In genomic region chr12:9342614-9343353, GRCh38 we compare ENCODE assay signal across 21 cellular contexts.
A peak's percentile ranks its signal among the peaks of the same experiment; 100 is the strongest.
DNase-seq lines count a peak whose midpoint lies in the region; ATAC-seq and TF ChIP-seq lines count a peak whose summit lies in the region.
"Had no signal": no experiment of that assay in that cellular context is flagged by ENCODE, and none has a peak within 500 bp of the region (broad histone marks: within the 10 kb centered on the region; RNA-seq: fewer than 3 reads in every experiment).

No MANE protein-coding gene starts in this region.

- intact Hi-C loops in heart left ventricle (cut with DNase I) = no loop called here

- no peaks in the 10 kb centered on the region for H3K27me3 ChIP-seq in heart left ventricle

- WGBS in heart left ventricle, 4 donors = 87 to 96% (median 93%) methylated on average over 3 of the region's 3 CpGs

- no peaks in the 10 kb centered on the region for H3K36me3 ChIP-seq in heart left ventricle

- H3K9me3 Mint-ChIP-seq in immature natural killer cell (no peaks in the 10 kb centered on the region), type B pancreatic cell (no peaks in the 10 kb centered on the region)
- H3K9me3 Mint-ChIP-seq: IgD-negative memory B cell had no signal

- no peak overlapping the region for H3K27ac ChIP-seq in heart left ventricle
- H3K27ac ChIP-seq: GM23248 had no signal

- no peaks in the 10 kb centered on the region for H3K9me3 ChIP-seq in heart left ventricle
- H3K9me3 ChIP-seq: SK-N-SH had no signal

- H3K27me3 Mint-ChIP-seq in immature natural killer cell (ENCODE audit: low read depth in 3 of 3) (peaks cover 0 to 5% (median 0%) of the 10 kb centered on the region in 3 donors), type B pancreatic cell (no peaks in the 10 kb centered on the region)
- H3K27me3 Mint-ChIP-seq: IgD-negative memory B cell had no signal

- no peak overlapping the region for H3K4me3 ChIP-seq in heart left ventricle
- H3K4me3 ChIP-seq: GM23248 had no signal

- no peaks in the 10 kb centered on the region for H3K4me1 ChIP-seq in heart left ventricle

- TF ChIP-seq CTCF in heart left ventricle (IDR thresholded peaks at IDR 0.05) (no peak), type B pancreatic cell (conservative IDR thresholded peaks at IDR 0.05) (no peak)

- DNase-seq in COLO668 (lab: John Stamatoyannopoulos, UW; ENCODE audit: unreplicated experiment) (peak; percentile 32), DMS53 treated with DMSO at 0.1 percent for 48 hours (lab: John Stamatoyannopoulos, UW; ENCODE audit: unreplicated experiment) (peak; percentile 16), NCI-H345 (lab: John Stamatoyannopoulos, UW) (peak; percentile 70), immature natural killer cell (no peak), NOMO-1 treated with dmso at 0.1 percent for 144 hours (lab: John Stamatoyannopoulos, UW; ENCODE audit: unreplicated experiment) (no peak), heart left ventricle (no peak), type B pancreatic cell (ENCODE audit: extremely low spot score, unreplicated experiment) (no peak)
- no peak for DNase-seq in activated effector memory CD4-positive, alpha-beta T cell treated with Interleukin-2 at 50 U/mL for 16 hours
- DNase-seq: ACHN, C1 segment of cervical spinal cord, GM23248, HCEC 1CT, Karpas-422, NCI-H1694 treated with DMSO at 0.1 percent for 48 hours, NCI-H226, NCI-H526, OCI-M1, RPMI8226, SHP77 treated with DMSO at 0.1 percent for 48 hours, SK-N-SH had no signal

- peak overlapping the region in 1 of 6 donors; percentile 75 for H3K27ac Mint-ChIP-seq in immature natural killer cell
- H3K27ac Mint-ChIP-seq in type B pancreatic cell = no peak overlapping the region
- H3K27ac Mint-ChIP-seq: IgD-negative memory B cell had no signal

- peaks cover 64 to 73% of the 10 kb centered on the region in 2 donors for H3K4me1 Mint-ChIP-seq in immature natural killer cell
- H3K4me1 Mint-ChIP-seq in type B pancreatic cell (ENCODE audit: unreplicated experiment) = no peaks in the 10 kb centered on the region
- H3K4me1 Mint-ChIP-seq: IgD-negative memory B cell had no signal

- no peak for TF ChIP-seq POLR2A in heart left ventricle (IDR thresholded peaks at IDR 0.05)

- no peak for ATAC-seq in heart left ventricle

- H3K36me3 Mint-ChIP-seq in immature natural killer cell (no peaks in the 10 kb centered on the region), type B pancreatic cell (peaks cover 3% of the 10 kb centered on the region)

- peak overlapping the region in 4 of 5 donors; percentile 12 to 57 (median 44) for H3K4me3 Mint-ChIP-seq in immature natural killer cell
- H3K4me3 Mint-ChIP-seq in type B pancreatic cell = no peak overlapping the region

Comparison
In these comparisons a context has a peak if more than half of its experiments do, and no peak if none do; other contexts are left out.
1. DNase-seq: peak in COLO668 (single experiment), DMS53 treated with DMSO at 0.1 percent for 48 hours (single experiment) and NCI-H345 (single experiment); none in immature natural killer cell (0 of 3), NOMO-1 treated with dmso at 0.1 percent for 144 hours (single experiment), activated effector memory CD4-positive, alpha-beta T cell treated with Interleukin-2 at 50 U/mL for 16 hours (single experiment), heart left ventricle (0 of 5) and type B pancreatic cell (single experiment).